1 cellular context compared by ENCODE assay signal in genomic region chr19:49589391-49589790, GRCh38.
TF ChIP-seq lines count a peak whose summit lies in the region.

No MANE protein-coding gene starts in this region.

TF ChIP-seq in K562, 482 proteins besides CTCF, POLR2A, EP300 and RAD21:
- TF ChIP-seq ZNF232 (CRISPR knock-in tag; IDR thresholded peaks at IDR 0.05) (no peak), ZNF518B (CRISPR knock-in tag; IDR thresholded peaks at IDR 0.05) (no peak), ZNF41 (CRISPR knock-in tag; conservative IDR thresholded peaks at IDR 0.05) (no peak), ADNP (tag; IDR thresholded peaks at IDR 0.05) (no peak)
- TF ChIP-seq, protein P1, sequence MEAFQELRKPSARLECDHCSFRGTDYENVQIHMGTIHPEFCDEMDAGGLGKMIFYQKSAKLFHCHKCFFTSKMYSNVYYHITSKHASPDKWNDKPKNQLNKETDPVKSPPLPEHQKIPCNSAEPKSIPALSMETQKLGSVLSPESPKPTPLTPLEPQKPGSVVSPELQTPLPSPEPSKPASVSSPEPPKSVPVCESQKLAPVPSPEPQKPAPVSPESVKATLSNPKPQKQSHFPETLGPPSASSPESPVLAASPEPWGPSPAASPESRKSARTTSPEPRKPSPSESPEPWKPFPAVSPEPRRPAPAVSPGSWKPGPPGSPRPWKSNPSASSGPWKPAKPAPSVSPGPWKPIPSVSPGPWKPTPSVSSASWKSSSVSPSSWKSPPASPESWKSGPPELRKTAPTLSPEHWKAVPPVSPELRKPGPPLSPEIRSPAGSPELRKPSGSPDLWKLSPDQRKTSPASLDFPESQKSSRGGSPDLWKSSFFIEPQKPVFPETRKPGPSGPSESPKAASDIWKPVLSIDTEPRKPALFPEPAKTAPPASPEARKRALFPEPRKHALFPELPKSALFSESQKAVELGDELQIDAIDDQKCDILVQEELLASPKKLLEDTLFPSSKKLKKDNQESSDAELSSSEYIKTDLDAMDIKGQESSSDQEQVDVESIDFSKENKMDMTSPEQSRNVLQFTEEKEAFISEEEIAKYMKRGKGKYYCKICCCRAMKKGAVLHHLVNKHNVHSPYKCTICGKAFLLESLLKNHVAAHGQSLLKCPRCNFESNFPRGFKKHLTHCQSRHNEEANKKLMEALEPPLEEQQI (IDR thresholded peaks at IDR 0.05) = no peak
TF ChIP-seq in K562: peak in this region for 0.
